ENCODE assay signal across 15 cellular contexts in genomic region chr19:8988204-8988603, GRCh38. TPM values are rescaled to one million over a fixed set of nuclear protein-coding genes. Genes with fewer than 3 reads are reported as not detected.
DNase-seq lines count a peak whose midpoint lies in the region; ATAC-seq and TF ChIP-seq lines count a peak whose summit lies in the region.
"Had no signal": no experiment of that assay in that cellular context is flagged by ENCODE, and none has a peak within 500 bp of the region (broad histone marks: within the 10 kb centered on the region; RNA-seq: fewer than 3 reads in every experiment).

No MANE protein-coding gene starts in this region.

- TF ChIP-seq CTCF in LNCAP (IDR thresholded peaks at IDR 0.05) (peak; percentile 38), GM10266 (IDR thresholded peaks at IDR 0.05; ENCODE audit: control insufficient read depth, insufficient read depth, low read depth, missing control alignments) (no peak), gastroesophageal sphincter (IDR thresholded peaks at IDR 0.05) (no peak)

- H3K27me3 ChIP-seq in gastroesophageal sphincter = peaks cover 9% of the 10 kb centered on the region

- no peaks in the 10 kb centered on the region for H3K36me3 ChIP-seq in gastroesophageal sphincter

- H3K36me3 Mint-ChIP-seq in activated CD4-positive, alpha-beta memory T cell treated with anti-CD3 and anti-CD28 coated beads for 36 hours = no peaks in the 10 kb centered on the region

- no peaks in the 10 kb centered on the region for H3K9me3 ChIP-seq in gastroesophageal sphincter

- no peaks in the 10 kb centered on the region for H3K27me3 Mint-ChIP-seq in activated CD4-positive, alpha-beta memory T cell treated with anti-CD3 and anti-CD28 coated beads for 36 hours

- H3K9me3 Mint-ChIP-seq in activated CD4-positive, alpha-beta memory T cell treated with anti-CD3 and anti-CD28 coated beads for 36 hours = no peaks in the 10 kb centered on the region

- no peak overlapping the region for H3K4me3 Mint-ChIP-seq in activated CD4-positive, alpha-beta memory T cell treated with anti-CD3 and anti-CD28 coated beads for 36 hours

- TF ChIP-seq POLR2A in gastroesophageal sphincter (IDR thresholded peaks at IDR 0.05) = no peak

- ATAC-seq in gastroesophageal sphincter (no peak), HG03175 (IDR thresholded peaks at IDR 0.05; ENCODE audit: unreplicated experiment) (no peak)

- intact Hi-C loops in activated CD4-positive, alpha-beta memory T cell treated with anti-CD3 and anti-CD28 coated beads for 36 hours (cut with micrococcal nuclease) = no loop called here

- no peaks in the 10 kb centered on the region for H3K4me1 ChIP-seq in gastroesophageal sphincter

- no peak overlapping the region for H3K4me3 ChIP-seq in gastroesophageal sphincter
- H3K4me3 ChIP-seq: lung had no signal

- H3K27ac Mint-ChIP-seq in activated CD4-positive, alpha-beta memory T cell treated with anti-CD3 and anti-CD28 coated beads for 36 hours = no peak overlapping the region

- 58 to 64% methylated on average over 5 to 7 of the region's 10 CpGs for WGBS in gastroesophageal sphincter (ENCODE audit: low coverage in 1 of 2), 2 donors

- POLR2A ChIA-PET in activated CD4-positive, alpha-beta memory T cell treated with anti-CD3 and anti-CD28 coated beads for 36 hours (lab: Charles Lee) = interaction anchor here (0.6 kb wide), 1 partner anchor 10 kb away, joined by 3 read pairs; no protein-coding TSS in a partner anchor

- no peak for TF ChIP-seq EP300 in gastroesophageal sphincter (IDR thresholded peaks at IDR 0.05)

- no peak overlapping the region for H3K27ac ChIP-seq in gastroesophageal sphincter

- CTCF ChIA-PET in activated CD4-positive, alpha-beta memory T cell treated with anti-CD3 and anti-CD28 coated beads for 36 hours (lab: Charles Lee) = interaction anchor here (0.7 to 1.2 kb wide), 4 partner anchors 18 to 747 kb away, joined by 3 read pairs; no protein-coding TSS in a partner anchor

- DNase-seq in NCI-H82 (lab: John Stamatoyannopoulos, UW) = peak; percentile 41
- DNase-seq in NCI-H82 treated with DMSO at 0.1 percent for 48 hours (lab: John Stamatoyannopoulos, UW; ENCODE audit: unreplicated experiment) = no peak
- DNase-seq in activated CD4-positive, alpha-beta memory T cell treated with anti-CD3 and anti-CD28 coated beads for 36 hours = peak; percentile 13
- peak; percentile 20 for DNase-seq in stimulated activated CD4-positive, alpha-beta T cell treated with anti-CD3 and anti-CD28 coated beads, Interleukin-1b, Interleukin-23, amount 100 ng/mL, for 48 hours
- DNase-seq in GM10266 (ENCODE audit: extremely low spot score) = no peak
- DNase-seq: amniotic stem cell, NCI-H1694 treated with DMSO at 0.1 percent for 48 hours, Right ventricle myocardium superior had no signal

- no peaks in the 10 kb centered on the region for H3K4me1 Mint-ChIP-seq in activated CD4-positive, alpha-beta memory T cell treated with anti-CD3 and anti-CD28 coated beads for 36 hours (ENCODE audit: low read depth)

RNA-seq across cellular contexts. Expression of gene MUC16, which starts 22.0 kb away (rescaled TPM):
- not detected for total RNA-seq in activated CD4-positive, alpha-beta memory T cell treated with anti-CD3 and anti-CD28 coated beads for 36 hours
- total RNA-seq in gastroesophageal sphincter = 1 to 10 TPM in 1 of 4 donors, under 1 TPM in 2, not detected in 1; under 0.01 to 2.7 (median 0.13) TPM
- total RNA-seq: dermis microvascular lymphatic vessel endothelial cell, osteocyte, Right ventricle myocardium superior, temporal lobe had no signal

Comparison
In these comparisons a context has a peak if more than half of its experiments do, and no peak if none do; other contexts are left out.
1. DNase-seq: peak in NCI-H82 (single experiment), activated CD4-positive, alpha-beta memory T cell treated with anti-CD3 and anti-CD28 coated beads for 36 hours (single experiment) and stimulated activated CD4-positive, alpha-beta T cell treated with anti-CD3 and anti-CD28 coated beads, Interleukin-1b, Interleukin-23, amount 100 ng/mL, for 48 hours (single experiment); none in NCI-H82 treated with DMSO at 0.1 percent for 48 hours (single experiment) and GM10266 (single experiment).